10 cellular contexts compared by ENCODE assay signal in the genomic region with DNA sequence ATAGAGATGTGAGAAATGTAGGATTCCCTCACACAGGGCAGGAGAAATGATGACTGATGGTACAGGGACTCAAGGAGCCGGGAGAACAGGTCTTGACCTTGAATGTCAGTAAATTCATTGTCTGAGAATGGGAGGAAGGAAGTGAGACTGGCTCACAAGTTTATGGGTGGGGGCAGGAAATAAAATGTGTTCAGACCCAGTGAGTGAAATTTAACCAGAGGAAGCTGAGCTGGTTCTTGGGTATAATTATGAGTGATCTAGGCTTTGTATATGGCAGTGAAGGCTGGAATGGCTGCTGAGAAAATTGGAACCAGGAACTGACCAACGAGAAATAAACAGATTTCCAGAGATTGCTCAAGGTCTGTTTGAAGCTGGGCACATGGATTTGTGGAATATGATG. TPM values are rescaled to one million over a fixed set of nuclear protein-coding genes. Genes with fewer than 3 reads are reported as not detected.
DNase-seq lines count a peak whose midpoint lies in the region; ATAC-seq and TF ChIP-seq lines count a peak whose summit lies in the region.
"Had no signal": no experiment of that assay in that cellular context is flagged by ENCODE, and none has a peak within 500 bp of the region (broad histone marks: within the 10 kb centered on the region; RNA-seq: fewer than 3 reads in every experiment).

No MANE protein-coding gene starts in this region.

- TF ChIP-seq CTCF in neural crest cell (conservative IDR thresholded peaks at IDR 0.05), result no peak

- peaks cover 4% of the 10 kb centered on the region for H3K9me3 Mint-ChIP-seq in neural crest cell

- H3K4me3 Mint-ChIP-seq in neural crest cell, result no peak overlapping the region

- ATAC-seq in GM18870 (IDR thresholded peaks at IDR 0.05; ENCODE audit: unreplicated experiment) (no peak), HG02763 (IDR thresholded peaks at IDR 0.05; ENCODE audit: unreplicated experiment) (no peak)

- H3K27ac Mint-ChIP-seq in neural crest cell (ENCODE audit: unreplicated experiment), result peak overlapping the region; percentile 78

- H3K4me1 Mint-ChIP-seq in neural crest cell, result peaks cover 4% of the 10 kb centered on the region

- no peaks in the 10 kb centered on the region for H3K36me3 Mint-ChIP-seq in neural crest cell (ENCODE audit: low read depth)

- H3K27me3 Mint-ChIP-seq in neural crest cell (ENCODE audit: low read depth), result peaks cover 26% of the 10 kb centered on the region

- peak; percentile 87 for DNase-seq in ELR (ENCODE audit: low read depth)
- DNase-seq in NOMO-1 (lab: John Stamatoyannopoulos, UW; ENCODE audit: unreplicated experiment in 2 of 2), result peak; percentile 18 to 51
- DNase-seq in fibroblast of gingiva (ENCODE audit: low read depth), result peak; percentile 55
- no peak for DNase-seq in neural crest cell (ENCODE audit: low read depth, low spot score)
- no peak for DNase-seq in activated CD4-positive, alpha-beta T cell treated with anti-CD3 and anti-CD28 coated beads for 1 hour
- no peak for DNase-seq in NK-92 (lab: John Stamatoyannopoulos, UW; ENCODE audit: unreplicated experiment)
- DNase-seq: NCI-H2029, SIG-M5 had no signal

RNA-seq across cellular contexts. Expression of a gene that starts 6.3 kb away (rescaled TPM):
- total RNA-seq in neural crest cell, result not detected in 2 replicates

RNA-seq across cellular contexts. Expression of a gene that starts 36.7 kb away (rescaled TPM):
- 20.4 and 22.5 TPM in 2 replicates for total RNA-seq in neural crest cell

Comparison
In these comparisons a context has a peak if more than half of its experiments do, and no peak if none do; other contexts are left out.
1. DNase-seq: peak in ELR (single experiment), NOMO-1 (2 of 2) and fibroblast of gingiva (single experiment); none in neural crest cell (single experiment), activated CD4-positive, alpha-beta T cell treated with anti-CD3 and anti-CD28 coated beads for 1 hour (single experiment) and NK-92 (single experiment).